Comparison of ENCODE assay signal across 20 cellular contexts in genomic region chr3:75337226-75337900, GRCh38.
DNase-seq lines count a peak whose midpoint lies in the region; ATAC-seq, FAIRE-seq and TF ChIP-seq lines count a peak whose summit lies in the region.
"Had no signal": no experiment of that assay in that cellular context is flagged by ENCODE, and none has a peak within 500 bp of the region (broad histone marks: within the 10 kb centered on the region; RNA-seq: fewer than 3 reads in every experiment).

No MANE protein-coding gene starts in this region.

- peak overlapping the region; percentile 65; the same call in 1 of the 2 replicates for H3K9ac ChIP-seq in OCI-LY3 (ENCODE audit: low read length)
- H3K9ac ChIP-seq: BLaER1 had no signal

- H3K27ac Mint-ChIP-seq in endothelial cell (ENCODE audit: unreplicated experiment): peak overlapping the region; percentile 19
- H3K27ac Mint-ChIP-seq: B cell; CD4-positive, alpha-beta T cell; CD8-positive, alpha-beta memory T cell; GM23338 had no signal

- no peak overlapping the region for H2AFZ ChIP-seq in OCI-LY3 (ENCODE audit: low read depth, low read length)
- H2AFZ ChIP-seq: GM23338 had no signal

- H3K79me2 ChIP-seq in OCI-LY3 (ENCODE audit: low read length): no peaks in the 10 kb centered on the region

- H3K36me3 ChIP-seq in OCI-LY3 (replicated peaks; ENCODE audit: low read depth, low read length): no peaks in the 10 kb centered on the region
- H3K36me3 ChIP-seq: BLaER1 had no signal

- DNase-seq in GM12891 (ENCODE audit: insufficient read length, low spot score) (no peak), endothelial cell (ENCODE audit: low spot score) (no peak), iPS-NIHi11 (ENCODE audit: low spot score) (no peak), coronary artery (ENCODE audit: low spot score) (no peak)
- DNase-seq: CD4-positive, alpha-beta T cell; CD8-positive, alpha-beta memory T cell; DMS 273 treated with DMSO at 0.1 percent for 48 hours; DMS79; EL; GDM1; H9 had no signal

- no peaks in the 10 kb centered on the region for H3K9me3 Mint-ChIP-seq in endothelial cell (ENCODE audit: unreplicated experiment)
- H3K9me3 Mint-ChIP-seq: CD4-positive, alpha-beta T cell; CD8-positive, alpha-beta memory T cell; H9 had no signal

- peaks cover 79% of the 10 kb centered on the region for H3K4me1 ChIP-seq in OCI-LY3 (ENCODE audit: low read length)

- 0 out of 2 replicates have a peak, but pooled peaks cover 4% of the 10 kb centered on the region for H3K27me3 ChIP-seq in OCI-LY3 (ENCODE audit: low read depth, low read length)
- H3K27me3 ChIP-seq: BLaER1 had no signal

- no peaks in the 10 kb centered on the region for H4K20me1 ChIP-seq in OCI-LY3 (ENCODE audit: insufficient read depth, low read length)
- H4K20me1 ChIP-seq: BLaER1 had no signal

- H3K27me3 Mint-ChIP-seq in endothelial cell (ENCODE audit: unreplicated experiment): peaks cover 14% of the 10 kb centered on the region
- H3K27me3 Mint-ChIP-seq: B cell; CD4-positive, alpha-beta T cell; CD8-positive, alpha-beta memory T cell had no signal

- no peak for ATAC-seq in GM19463 (IDR thresholded peaks at IDR 0.05; ENCODE audit: unreplicated experiment)
- ATAC-seq: GM23338, HCT116 had no signal

- H3K9me3 ChIP-seq in OCI-LY3 (ENCODE audit: insufficient read depth, low read length): no peaks in the 10 kb centered on the region
- H3K9me3 ChIP-seq: BLaER1 had no signal

- peak overlapping the region; percentile 65 for H3K4me3 ChIP-seq in OCI-LY3 (ENCODE audit: low read length)
- no peak overlapping the region for H3K4me3 ChIP-seq in coronary artery
- H3K4me3 ChIP-seq: BLaER1, GM23338 had no signal

- H3K36me3 Mint-ChIP-seq in endothelial cell (ENCODE audit: low read depth, unreplicated experiment): peaks cover 36% of the 10 kb centered on the region
- H3K36me3 Mint-ChIP-seq: CD8-positive, alpha-beta memory T cell had no signal

- H3K4me3 Mint-ChIP-seq in endothelial cell (ENCODE audit: unreplicated experiment): no peak overlapping the region
- H3K4me3 Mint-ChIP-seq: B cell; CD4-positive, alpha-beta T cell; CD8-positive, alpha-beta memory T cell; GM23338; H9 had no signal

- H3K4me1 Mint-ChIP-seq in endothelial cell (ENCODE audit: unreplicated experiment): peaks cover 41% of the 10 kb centered on the region
- H3K4me1 Mint-ChIP-seq: B cell; CD8-positive, alpha-beta memory T cell had no signal

- no peak for FAIRE-seq in GM12891 (lab: Jason Lieb, UNC)
- FAIRE-seq: D721Med, GM19239 had no signal

- H3K27ac ChIP-seq in OCI-LY3 (ENCODE audit: low read length): peak overlapping the region; percentile 90
- H3K27ac ChIP-seq in coronary artery: no peak overlapping the region
- H3K27ac ChIP-seq: BLaER1, C4-2B had no signal

- TF ChIP-seq POLR2A in GM12891 (IDR thresholded peaks at IDR 0.05; ENCODE audit: low read depth, low read length): no peak

- TF ChIP-seq CTCF in OCI-LY3 (IDR thresholded peaks at IDR 0.05; ENCODE audit: low read depth, low read length) (no peak), endothelial cell (IDR thresholded peaks at IDR 0.05; ENCODE audit: unreplicated experiment) (no peak), coronary artery (IDR thresholded peaks at IDR 0.05) (no peak)

- peak overlapping the region; percentile 85 for H3K4me2 ChIP-seq in OCI-LY3 (ENCODE audit: low read length)
- H3K4me2 ChIP-seq: BLaER1, GM23338 had no signal

TF ChIP-seq in GM12891, 5 proteins besides CTCF, POLR2A, EP300 and RAD21:
- TF ChIP-seq SPI1 (IDR thresholded peaks at IDR 0.05; ENCODE audit: low read depth, low read length): peak; percentile 26; the same call in 1 of the 2 replicates
- no peak for TF ChIP-seq POU2F2 (IDR thresholded peaks at IDR 0.05; ENCODE audit: low read depth, low read length)
